16 cellular contexts compared by ENCODE assay signal in genomic region chr5:90050135-90050534, GRCh38.
DNase-seq lines count a peak whose midpoint lies in the region; TF ChIP-seq lines count a peak whose summit lies in the region.
"Had no signal": no experiment of that assay in that cellular context is flagged by ENCODE, and none has a peak within 500 bp of the region (broad histone marks: within the 10 kb centered on the region; RNA-seq: fewer than 3 reads in every experiment).

No MANE protein-coding gene starts in this region.

- H3K27ac ChIP-seq in osteoblast (ENCODE audit: low read depth, low read length), result no peak overlapping the region
- H3K27ac ChIP-seq: RWPE1, SJSA1 had no signal

- no peak overlapping the region for H2AFZ ChIP-seq in osteoblast (ENCODE audit: low read length)

- no peak overlapping the region for H3K4me3 ChIP-seq in epithelial cell of esophagus (ENCODE audit: low read length)
- H3K4me3 ChIP-seq in osteoblast (ENCODE audit: insufficient read depth, low read length), result no peak overlapping the region
- H3K4me3 ChIP-seq: SJSA1 had no signal

- TF ChIP-seq CTCF in epithelial cell of esophagus (IDR thresholded peaks at IDR 0.05; ENCODE audit: insufficient read depth, low read depth, low read length, missing control alignments) (no peak), osteoblast (IDR thresholded peaks at IDR 0.05; ENCODE audit: extremely low read depth, low read depth, low read length) (no peak)

- H3K36me3 ChIP-seq in osteoblast (ENCODE audit: insufficient read depth, low read length), result no peaks in the 10 kb centered on the region
- H3K36me3 ChIP-seq: SJSA1 had no signal

- no peaks in the 10 kb centered on the region for H3K4me1 ChIP-seq in osteoblast (ENCODE audit: insufficient read depth, low read length)

- no peaks in the 10 kb centered on the region for H4K20me1 ChIP-seq in osteoblast (ENCODE audit: insufficient read depth, low read length)

- no peaks in the 10 kb centered on the region for H3K9me3 ChIP-seq in osteoblast (ENCODE audit: low read depth, low read length)
- H3K9me3 ChIP-seq: SJSA1 had no signal

- no peak overlapping the region for H3K4me2 ChIP-seq in osteoblast (ENCODE audit: insufficient read depth, low read length)

- no peaks in the 10 kb centered on the region for H3K79me2 ChIP-seq in osteoblast (ENCODE audit: insufficient read depth, low read length)

- peak; percentile 7 for DNase-seq in Ammon's horn (ENCODE audit: low spot score)
- DNase-seq in MV-4-11 (lab: John Stamatoyannopoulos, UW), result peak; percentile 12
- DNase-seq in epithelial cell of esophagus (ENCODE audit: low read depth), result peak; percentile 73
- peak; percentile 15 for DNase-seq in osteoblast (ENCODE audit: insufficient read length, low spot score, missing footprints)
- DNase-seq in hippocampal formation (lab: John Stamatoyannopoulos, UW), result no peak
- no peak for DNase-seq in mesenteric fat pad (ENCODE audit: low spot score)
- DNase-seq in DMS79 treated with DMSO at 0.1 percent for 48 hours (lab: John Stamatoyannopoulos, UW), result no peak
- DNase-seq: C1 segment of cervical spinal cord; DMS 273 treated with DMSO at 0.1 percent for 48 hours; MM.1S; NCI-H187; NCI-H526 treated with DMSO at 0.1 percent for 48 hours; NK-92 treated with Interleukin-12 subunit alpha and Interleukin-12 subunit beta, amount 100 ng/mL, for 24 hours; PC-3 had no signal

- no peaks in the 10 kb centered on the region for H3K27me3 ChIP-seq in osteoblast (ENCODE audit: insufficient read depth, low read length)
- H3K27me3 ChIP-seq: SJSA1 had no signal

Comparison
In these comparisons a context has a peak if more than half of its experiments do, and no peak if none do; other contexts are left out.
1. DNase-seq: peak in Ammon's horn (single experiment), MV-4-11 (single experiment), epithelial cell of esophagus (single experiment) and osteoblast (single experiment); none in hippocampal formation (0 of 2), mesenteric fat pad (single experiment) and DMS79 treated with DMSO at 0.1 percent for 48 hours (single experiment).